Comparison of ENCODE assay signal across 26 cellular contexts in genomic region chr11:17646451-17647145, GRCh38.
"Had no signal": no experiment of that assay in that cellular context is flagged by ENCODE, and none has a peak within 500 bp of the region (broad histone marks: within the 10 kb centered on the region; RNA-seq: fewer than 3 reads in every experiment).

No MANE protein-coding gene starts in this region.

- H3K4me1 ChIP-seq: SJSA1 had no signal

- ATAC-seq: activated T-helper 17 cell treated with anti-CD3 and anti-CD28 coated beads, Interleukin-2, amount 50 U/mL, for 72 hours; T-helper 17 cell had no signal

- H3K4me3 ChIP-seq: SJSA1 had no signal

- H3K27me3 ChIP-seq: brain microvascular endothelial cell had no signal

- H3K9me3 ChIP-seq: SJSA1 had no signal

- H3K36me3 ChIP-seq: brain microvascular endothelial cell, SJSA1 had no signal

- DNase-seq: activated B cell treated with CpG ODN at 0.5 μM for 24 hours; activated CD4-positive, alpha-beta memory T cell treated with anti-CD3 and anti-CD28 coated beads, Interleukin-2, amount 10 ng/mL, durations not matched to agents 7 days and 5 days; activated CD4-positive, alpha-beta T cell treated with anti-CD3 and anti-CD28 coated beads for 1 hour; activated CD4-positive, alpha-beta T cell treated with anti-CD3 and anti-CD28 coated beads, Interleukin-2, amount 10 ng/mL, durations not matched to agents 7 days and 5 days; activated gamma-delta T cell; activated naive CD4-positive, alpha-beta T cell treated with anti-CD3 and anti-CD28 coated beads for 36 hours; activated T-cell treated with anti-CD3 and anti-CD28 coated beads for 4 hours; activated T-cell treated with anti-CD3 and anti-CD28 coated beads, Interleukin-2, amount 50 U/mL, for 48 hours; amygdala; brain microvascular endothelial cell; cerebellar nuclear complex; MV-4-11; NCI-H1092 treated with DMSO at 0.1 percent for 48 hours; NCI-H1417 treated with DMSO at 0.1 percent for 48 hours; NCI-H1694; NCI-H2029; NCI-H2107; NCI-H2171 treated with DMSO at 0.1 percent for 48 hours; NCI-H226; NCI-H526; NCI-H774; SHP77; T-helper 17 cell; T-helper 9 cell had no signal

- H3K27ac ChIP-seq: brain microvascular endothelial cell, SJSA1 had no signal
